Comparison of ENCODE assay signal across 8 cellular contexts in genomic region chr12:103955811-103956514, GRCh38. TPM values are rescaled to one million over a fixed set of nuclear protein-coding genes. Genes with fewer than 3 reads are reported as not detected.
DNase-seq lines count a peak whose midpoint lies in the region; ATAC-seq and TF ChIP-seq lines count a peak whose summit lies in the region.

No MANE protein-coding gene starts in this region.

- H3K27me3 ChIP-seq in RWPE2 (ENCODE audit: insufficient read depth, poor library complexity, severe bottlenecking) (no peaks in the 10 kb centered on the region), esophagus (ENCODE audit: control insufficient read depth in 1 of 2, insufficient read depth in 2 of 2, low read length in 2 of 2) (no peaks in the 10 kb centered on the region)

- H3K9me3 ChIP-seq in RWPE2 (ENCODE audit: severe bottlenecking) (no peaks in the 10 kb centered on the region), esophagus (ENCODE audit: control insufficient read depth in 2 of 2, insufficient read depth in 1 of 2, low read depth in 1 of 2, low read length in 1 of 2) (no peaks in the 10 kb centered on the region)

- ATAC-seq in RWPE2 (ENCODE audit: low read depth) (peak; percentile 8; the same call in 2 of the 3 replicates), omental fat pad (ENCODE audit: low FRiP score) (peak; percentile 1), HG02938 (IDR thresholded peaks at IDR 0.05; ENCODE audit: unreplicated experiment) (no peak), HG02884 (IDR thresholded peaks at IDR 0.05; ENCODE audit: unreplicated experiment) (no peak)

- H3K4me1 ChIP-seq in RWPE2 (ENCODE audit: insufficient read depth, poor library complexity, severe bottlenecking) (peaks cover 10% of the 10 kb centered on the region), esophagus (ENCODE audit: control insufficient read depth in 2 of 2, insufficient read depth in 2 of 2, low read length in 1 of 2) (peaks cover 0 to 4% of the 10 kb centered on the region in 2 donors)

- H3K27ac ChIP-seq in RWPE2 (ENCODE audit: poor library complexity, severe bottlenecking) (peak overlapping the region; percentile 87), esophagus (ENCODE audit: low read depth in 2 of 2, low read length in 1 of 2) (peak overlapping the region in 1 of 2 donors; percentile 92)

- WGBS in esophagus, 2 donors, result 20 to 21% methylated on average over 7 of the region's 7 CpGs

- no peak for DNase-seq in RWPE2 (ENCODE audit: low spot score)
- DNase-seq in omental fat pad (ENCODE audit: low spot score), result no peak
- DNase-seq in NCI-H510A treated with DMSO at 0.1 percent for 48 hours (lab: John Stamatoyannopoulos, UW), result no peak
- no peak for DNase-seq in NCI-H1436 (lab: John Stamatoyannopoulos, UW)

- peak overlapping the region; percentile 78 for H3K4me3 ChIP-seq in GM12875 (ENCODE audit: low read depth, low read length)
- H3K4me3 ChIP-seq in RWPE2 (ENCODE audit: severe bottlenecking), result peak overlapping the region; percentile 68
- H3K4me3 ChIP-seq in esophagus (ENCODE audit: low read depth in 1 of 2, low read length in 2 of 2), result peak overlapping the region; percentile 64 to 98

- no peak for TF ChIP-seq CTCF in GM12875 (IDR thresholded peaks at IDR 0.05; ENCODE audit: borderline replicate concordance, insufficient read depth, low read depth, low read length)
- TF ChIP-seq CTCF in RWPE2 (IDR thresholded peaks at IDR 0.05; ENCODE audit: poor library complexity, severe bottlenecking), result no peak
- no peak for TF ChIP-seq CTCF in omental fat pad (IDR thresholded peaks at IDR 0.05)

- peaks cover 48% of the 10 kb centered on the region for H3K36me3 ChIP-seq in RWPE2 (ENCODE audit: low read depth)
- H3K36me3 ChIP-seq in esophagus (ENCODE audit: control insufficient read depth in 2 of 2, insufficient read depth in 2 of 2, low read length in 1 of 2), result peaks cover 4 to 10% of the 10 kb centered on the region in 2 donors

RNA-seq across cellular contexts. Expression of gene TDG, which starts 9.7 kb away (rescaled TPM):
- 10 to 100 TPM; 14.6 to 15.5 TPM for polyA plus RNA-seq in esophagus
- 10 to 100 TPM; 14.6 to 41.4 (median 24.6) TPM for total RNA-seq in omental fat pad

RNA-seq across cellular contexts. Expression of gene HSP90B1, which starts 25.8 kb away (rescaled TPM):
- 100 to 1,000 TPM; 192 to 208 TPM for polyA plus RNA-seq in esophagus
- 100 to 1,000 TPM; 289 to 590 (median 554) TPM for total RNA-seq in omental fat pad

Comparison
In these comparisons a context has a peak if more than half of its experiments do, and no peak if none do; other contexts are left out.
1. ATAC-seq: peak in RWPE2 (single experiment) and omental fat pad (single experiment); none in HG02938 (single experiment) and HG02884 (single experiment).
2. Peak in every context shown above with its lines, with median percentiles within 50 percentile points of each other: H3K4me3 ChIP-seq.